10 cellular contexts compared by ENCODE assay signal in the genomic region with DNA sequence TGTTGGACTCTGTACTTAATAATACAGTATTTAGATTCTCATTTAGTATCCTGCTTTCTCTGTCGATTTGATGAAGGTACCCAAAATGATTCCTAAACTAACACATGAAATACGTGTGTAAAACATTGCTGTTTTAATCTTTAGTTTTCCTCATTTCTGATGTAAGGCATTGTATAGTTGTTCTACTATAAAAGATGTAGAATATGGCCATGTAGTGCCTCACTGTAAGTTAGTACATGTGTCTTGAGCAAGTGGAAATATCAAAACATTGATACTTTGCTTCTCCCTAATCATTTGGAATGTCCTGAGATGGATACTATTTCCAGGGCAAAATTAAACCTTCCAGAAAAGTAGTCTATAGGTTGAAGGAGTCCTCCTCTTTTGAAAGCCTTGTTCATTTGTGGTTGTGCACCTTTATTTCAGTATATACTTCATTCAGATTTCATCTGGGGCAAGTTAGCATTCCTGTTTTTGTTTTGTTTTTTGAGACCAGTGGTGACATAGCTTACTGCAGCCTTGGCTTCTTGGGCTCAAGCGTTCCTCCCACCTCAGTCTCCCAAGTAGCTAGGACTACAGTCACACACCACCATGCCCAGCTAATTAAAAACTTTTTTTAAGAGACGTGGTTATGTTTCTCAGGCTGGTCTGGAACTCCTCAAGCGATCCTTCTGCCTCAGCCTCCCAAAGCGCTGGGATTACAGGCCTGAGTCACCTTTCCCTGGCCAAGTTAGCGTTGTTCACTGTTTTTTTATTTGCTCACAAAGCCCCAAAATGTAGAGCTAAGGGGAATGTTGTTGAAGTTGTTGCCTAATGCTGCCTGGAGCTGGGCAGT. TPM values are rescaled to one million over a fixed set of nuclear protein-coding genes. Genes with fewer than 3 reads are reported as not detected.
DNase-seq lines count a peak whose midpoint lies in the region; ATAC-seq and TF ChIP-seq lines count a peak whose summit lies in the region.
"Had no signal": no experiment of that assay in that cellular context is flagged by ENCODE, and none has a peak within 500 bp of the region (broad histone marks: within the 10 kb centered on the region; RNA-seq: fewer than 3 reads in every experiment).

No MANE protein-coding gene starts in this region.

- no peak overlapping the region for H3K9ac ChIP-seq in subcutaneous abdominal adipose tissue (ENCODE audit: low read length in 5 of 5)

- H3K4me1 ChIP-seq in subcutaneous abdominal adipose tissue (ENCODE audit: control insufficient read depth in 5 of 5, insufficient read depth in 5 of 5, low read length in 5 of 5), result peaks cover 0 to 59% (median 48%) of the 10 kb centered on the region in 5 donors

- no peaks in the 10 kb centered on the region for H3K27me3 Mint-ChIP-seq in activated T-cell treated with anti-CD3 and anti-CD28 coated beads, Interleukin-2, amount 50 U/mL, for 4 hours (ENCODE audit: low read depth)
- H3K27me3 Mint-ChIP-seq in activated CD8-positive, alpha-beta T cell treated with anti-CD3 and anti-CD28 coated beads for 36 hours, result no peaks in the 10 kb centered on the region

- H3K36me3 Mint-ChIP-seq in activated T-cell treated with anti-CD3 and anti-CD28 coated beads, Interleukin-2, amount 50 U/mL, for 4 hours (ENCODE audit: insufficient read depth), result peaks cover 68% of the 10 kb centered on the region
- H3K36me3 Mint-ChIP-seq in activated CD8-positive, alpha-beta T cell treated with anti-CD3 and anti-CD28 coated beads for 36 hours (ENCODE audit: low read depth), result peaks cover 89% of the 10 kb centered on the region

- DNase-seq in activated T-cell treated with anti-CD3 and anti-CD28 coated beads, Interleukin-2, amount 50 U/mL, for 4 hours, result no peak
- no peak for DNase-seq in activated T-cell treated with anti-CD3 and anti-CD28 coated beads, Interleukin-2, amount 50 U/mL, for 1 hour
- no peak for DNase-seq in activated CD8-positive, alpha-beta T cell treated with anti-CD3 and anti-CD28 coated beads for 36 hours
- DNase-seq in fibroblast of peridontal ligament (ENCODE audit: extremely low read depth) (peak; percentile 35), T1000 (lab: John Stamatoyannopoulos, UW) (no peak), NCI-H82 (lab: John Stamatoyannopoulos, UW) (no peak), GM20000 (ENCODE audit: low spot score) (no peak)
- DNase-seq: NCI-H146 had no signal

- no peaks in the 10 kb centered on the region for H3K27me3 ChIP-seq in subcutaneous abdominal adipose tissue (ENCODE audit: control insufficient read depth in 5 of 5, insufficient read depth in 4 of 5, low read length in 5 of 5)
- H3K27me3 ChIP-seq: heart right ventricle had no signal

- H3K36me3 ChIP-seq in subcutaneous abdominal adipose tissue (ENCODE audit: control insufficient read depth in 5 of 5, insufficient read depth in 5 of 5, low read length in 5 of 5), result peaks cover 47 to 91% (median 78%) of the 10 kb centered on the region in 5 donors

- H3K27ac ChIP-seq in subcutaneous abdominal adipose tissue (ENCODE audit: low read depth, low read length), result peak overlapping the region; percentile 66

- intact Hi-C loops in activated CD8-positive, alpha-beta T cell treated with anti-CD3 and anti-CD28 coated beads for 36 hours (cut with micrococcal nuclease), result no loop called here

- no peak overlapping the region for H3K4me3 ChIP-seq in subcutaneous abdominal adipose tissue (ENCODE audit: low read depth in 1 of 5, low read length in 5 of 5)
- H3K4me3 ChIP-seq: heart right ventricle had no signal

- CTCF ChIA-PET in activated CD8-positive, alpha-beta T cell treated with anti-CD3 and anti-CD28 coated beads for 36 hours (lab: Charles Lee), result interaction anchor here (1.1 to 5.4 kb wide), 7 partner anchors 9 to 160 kb away, joined by 3 to 26 read pairs (median 6); no protein-coding TSS in a partner anchor

- H3K9me3 Mint-ChIP-seq in activated T-cell treated with anti-CD3 and anti-CD28 coated beads, Interleukin-2, amount 50 U/mL, for 4 hours, result no peaks in the 10 kb centered on the region
- no peaks in the 10 kb centered on the region for H3K9me3 Mint-ChIP-seq in activated CD8-positive, alpha-beta T cell treated with anti-CD3 and anti-CD28 coated beads for 36 hours

- TF ChIP-seq CTCF in activated CD8-positive, alpha-beta T cell treated with anti-CD3 and anti-CD28 coated beads for 36 hours (IDR thresholded peaks at IDR 0.05), result no peak
- no peak for TF ChIP-seq CTCF in GM20000 (IDR thresholded peaks at IDR 0.05; ENCODE audit: extremely low read depth, missing control alignments)

- H3K9me3 ChIP-seq in subcutaneous abdominal adipose tissue (ENCODE audit: control insufficient read depth in 5 of 5, low read length in 5 of 5), result no peaks in the 10 kb centered on the region
- H3K9me3 ChIP-seq: heart right ventricle had no signal

- no peak overlapping the region for H3K4me3 Mint-ChIP-seq in activated T-cell treated with anti-CD3 and anti-CD28 coated beads, Interleukin-2, amount 50 U/mL, for 4 hours
- no peak overlapping the region for H3K4me3 Mint-ChIP-seq in activated CD8-positive, alpha-beta T cell treated with anti-CD3 and anti-CD28 coated beads for 36 hours

- POLR2A ChIA-PET in activated CD8-positive, alpha-beta T cell treated with anti-CD3 and anti-CD28 coated beads for 36 hours (lab: Charles Lee), result interaction anchor here (0.7 to 6.5 kb wide), 8 partner anchors 9 to 147 kb away, joined by 3 to 139 read pairs (median 4); a partner anchor contains a TSS

- peak; percentile 13 to 24 for ATAC-seq in activated T-cell treated with anti-CD3 and anti-CD28 coated beads, Interleukin-2, amount 50 U/mL, for 4 hours
- no peak for ATAC-seq in activated CD8-positive, alpha-beta T cell treated with anti-CD3 and anti-CD28 coated beads for 36 hours

- H3K27ac Mint-ChIP-seq in activated CD8-positive, alpha-beta T cell treated with anti-CD3 and anti-CD28 coated beads for 36 hours, result peak overlapping the region; percentile 70

- H3K4me1 Mint-ChIP-seq in activated T-cell treated with anti-CD3 and anti-CD28 coated beads, Interleukin-2, amount 50 U/mL, for 4 hours (ENCODE audit: low read depth), result peaks cover 81% of the 10 kb centered on the region
- H3K4me1 Mint-ChIP-seq in activated CD8-positive, alpha-beta T cell treated with anti-CD3 and anti-CD28 coated beads for 36 hours (ENCODE audit: low read depth), result peaks cover 70% of the 10 kb centered on the region

RNA-seq across cellular contexts. Expression of a gene that starts 11.6 kb away (rescaled TPM):
- total RNA-seq in activated T-cell treated with anti-CD3 and anti-CD28 coated beads, Interleukin-2, amount 50 U/mL, for 4 hours, result 100 to 1,000 TPM; 751 to 800 (median 779) TPM
- 100 to 1,000 TPM; 402 to 404 TPM for total RNA-seq in activated CD8-positive, alpha-beta T cell treated with anti-CD3 and anti-CD28 coated beads for 36 hours

RNA-seq across cellular contexts. Expression of a gene that starts 58.5 kb away (rescaled TPM):
- 10 to 100 TPM; 14.2 to 16.6 (median 16.1) TPM for total RNA-seq in activated T-cell treated with anti-CD3 and anti-CD28 coated beads, Interleukin-2, amount 50 U/mL, for 4 hours
- total RNA-seq in activated CD8-positive, alpha-beta T cell treated with anti-CD3 and anti-CD28 coated beads for 36 hours, result 10 to 100 TPM; 22.9 to 23.4 TPM
